In genomic region chr16:424623-425081, GRCh38 we compare ENCODE assay signal across 8 cellular contexts. TPM values are rescaled to one million over a fixed set of nuclear protein-coding genes. Genes with fewer than 3 reads are reported as not detected.
DNase-seq lines count a peak whose midpoint lies in the region; ATAC-seq and TF ChIP-seq lines count a peak whose summit lies in the region.

No MANE protein-coding gene starts in this region.

- TF ChIP-seq CTCF in KMS-11 (conservative IDR thresholded peaks at IDR 0.05; ENCODE audit: low read depth, low read length) (no peak), brain (conservative IDR thresholded peaks at IDR 0.05) (no peak), left lung (IDR thresholded peaks at IDR 0.05) (no peak)

- H3K4me2 ChIP-seq in KMS-11 = peak overlapping the region; percentile 96

- H3K4me3 Mint-ChIP-seq in CD4-positive, CD25-positive, alpha-beta regulatory T cell = peak overlapping the region; percentile 83 to 97 (median 92)
- peak overlapping the region; percentile 74 to 86 (median 85) for H3K4me3 Mint-ChIP-seq in brain

- peak overlapping the region; percentile 89 for H3K27ac ChIP-seq in CD4-positive, CD25-positive, alpha-beta regulatory T cell (ENCODE audit: insufficient read depth, low read length, poor library complexity, severe bottlenecking)
- H3K27ac ChIP-seq in KMS-11 = no peak overlapping the region
- peak overlapping the region; percentile 88 to 89 for H3K27ac ChIP-seq in left lung
- H3K27ac ChIP-seq in temporal lobe (ENCODE audit: low read depth, low read length) = peak overlapping the region; percentile 86

- no peak for ATAC-seq in CD4-positive, CD25-positive, alpha-beta regulatory T cell (ENCODE audit: low read depth in 2 of 2)
- ATAC-seq in left lung (peak; percentile 42), GM21423 (IDR thresholded peaks at IDR 0.05; ENCODE audit: unreplicated experiment) (no peak)

- H3K36me3 ChIP-seq in CD4-positive, CD25-positive, alpha-beta regulatory T cell (ENCODE audit: control insufficient read depth, insufficient read depth, low read length) = no peaks in the 10 kb centered on the region
- no peaks in the 10 kb centered on the region for H3K36me3 ChIP-seq in KMS-11 (ENCODE audit: insufficient read depth)
- H3K36me3 ChIP-seq in left lung = no peaks in the 10 kb centered on the region

- no peaks in the 10 kb centered on the region for H3K27me3 ChIP-seq in CD4-positive, CD25-positive, alpha-beta regulatory T cell (ENCODE audit: control insufficient read depth, insufficient read depth, low read length)
- peaks cover 5% of the 10 kb centered on the region; the same call in 1 of the 2 replicates for H3K27me3 ChIP-seq in KMS-11 (ENCODE audit: insufficient read depth, low read depth)
- peaks cover 0 to 11% of the 10 kb centered on the region in 2 donors for H3K27me3 ChIP-seq in left lung

- H3K9me3 Mint-ChIP-seq in CD4-positive, CD25-positive, alpha-beta regulatory T cell = no peaks in the 10 kb centered on the region
- peaks cover 0 to 1% (median 0%) of the 10 kb centered on the region in 5 experiments for H3K9me3 Mint-ChIP-seq in brain

- no peaks in the 10 kb centered on the region for H4K20me1 ChIP-seq in KMS-11 (ENCODE audit: insufficient read depth)

- peaks cover 24% of the 10 kb centered on the region for H3K4me1 ChIP-seq in CD4-positive, CD25-positive, alpha-beta regulatory T cell (ENCODE audit: control insufficient read depth, insufficient read depth, low read length, poor library complexity, severe bottlenecking)
- H3K4me1 ChIP-seq in KMS-11 (ENCODE audit: low read depth, poor library complexity, severe bottlenecking) (peaks cover 21% of the 10 kb centered on the region), left lung (peaks cover 9 to 40% of the 10 kb centered on the region in 2 donors)

- peak in 1 of 3 donors; percentile 13 for DNase-seq in CD4-positive, CD25-positive, alpha-beta regulatory T cell
- DNase-seq in left lung (peak in 1 of 2 donors; percentile 86), NCI-H187 (lab: John Stamatoyannopoulos, UW) (no peak), SIG-M5 (lab: John Stamatoyannopoulos, UW) (no peak)

- peak overlapping the region; percentile 97 for H2AFZ ChIP-seq in KMS-11 (ENCODE audit: low read depth)

- peaks cover 9% of the 10 kb centered on the region for H3K36me3 Mint-ChIP-seq in CD4-positive, CD25-positive, alpha-beta regulatory T cell
- H3K36me3 Mint-ChIP-seq in brain = peaks cover 26% of the 10 kb centered on the region

- peaks cover 8% of the 10 kb centered on the region for H3K27me3 Mint-ChIP-seq in CD4-positive, CD25-positive, alpha-beta regulatory T cell
- H3K27me3 Mint-ChIP-seq in brain = peaks cover 10% of the 10 kb centered on the region

- H3K9me3 ChIP-seq in CD4-positive, CD25-positive, alpha-beta regulatory T cell (ENCODE audit: control insufficient read depth in 2 of 2, low read length in 2 of 2) = no peaks in the 10 kb centered on the region
- no peaks in the 10 kb centered on the region for H3K9me3 ChIP-seq in left lung

- H3K79me2 ChIP-seq in KMS-11 (ENCODE audit: insufficient read depth, low read depth) = peaks cover 15% of the 10 kb centered on the region; the same call in 1 of the 2 replicates

- H3K4me3 ChIP-seq in CD4-positive, CD25-positive, alpha-beta regulatory T cell (ENCODE audit: low read depth, low read length) = peak overlapping the region; percentile 18
- H3K4me3 ChIP-seq in KMS-11 (IDR thresholded peaks at IDR 0.05; ENCODE audit: insufficient read depth, low read depth, low read length) (no peak overlapping the region), left lung (peak overlapping the region; percentile 65 to 78)

- H3K27ac Mint-ChIP-seq in CD4-positive, CD25-positive, alpha-beta regulatory T cell = peak overlapping the region in 2 of 3 donors; percentile 78 to 85
- H3K27ac Mint-ChIP-seq in brain = peak overlapping the region; percentile 34 to 94 (median 89)

- H3K9ac ChIP-seq in KMS-11 = peak overlapping the region; percentile 52; the same call in 1 of the 2 replicates

- H3K4me1 Mint-ChIP-seq in CD4-positive, CD25-positive, alpha-beta regulatory T cell = peaks cover 15 to 36% (median 29%) of the 10 kb centered on the region in 4 donors
- peaks cover 45% of the 10 kb centered on the region for H3K4me1 Mint-ChIP-seq in brain

- intact Hi-C loops in left lung (cut with DNase I) = no loop called here

RNA-seq across cellular contexts. Expression of gene RAB11FIP3, which starts 0.8 kb away (rescaled TPM):
- 34.5 TPM for total RNA-seq in CD4-positive, CD25-positive, alpha-beta regulatory T cell
- polyA plus RNA-seq in CD4-positive, CD25-positive, alpha-beta regulatory T cell = 1 to 10 TPM; 1.0 to 2.8 (median 1.5) TPM
- polyA plus RNA-seq in brain (ENCODE audit: insufficient read depth, low read depth, low replicate concordance) = 39.2 TPM
- total RNA-seq in left lung (10 to 100 TPM; 28.1 to 38.0 TPM), temporal lobe (29.0 TPM)

RNA-seq across cellular contexts. Expression of gene DECR2, which starts 23.0 kb away (rescaled TPM):
- total RNA-seq in CD4-positive, CD25-positive, alpha-beta regulatory T cell = 4.8 TPM
- 1 to 10 TPM; 2.2 to 4.5 (median 2.7) TPM for polyA plus RNA-seq in CD4-positive, CD25-positive, alpha-beta regulatory T cell
- polyA plus RNA-seq in brain (ENCODE audit: insufficient read depth, low read depth, low replicate concordance) = 7.7 TPM
- total RNA-seq in left lung (10 to 100 TPM; 14.4 to 17.1 TPM), temporal lobe (7.9 TPM)

RNA-seq across cellular contexts. Expression of gene NME4, which starts 27.7 kb away (rescaled TPM):
- 6.7 TPM for total RNA-seq in CD4-positive, CD25-positive, alpha-beta regulatory T cell
- 10 to 100 TPM; 16.2 to 29.8 (median 23.1) TPM for polyA plus RNA-seq in CD4-positive, CD25-positive, alpha-beta regulatory T cell
- polyA plus RNA-seq in brain (ENCODE audit: insufficient read depth, low read depth, low replicate concordance) = 61.3 TPM
- 10 to 100 TPM; 72.3 to 78.1 TPM for total RNA-seq in left lung
- total RNA-seq in temporal lobe = 11.6 TPM

RNA-seq across cellular contexts. Expression of gene PGAP6, which starts 42.9 kb away (rescaled TPM):
- total RNA-seq in CD4-positive, CD25-positive, alpha-beta regulatory T cell = 71.4 TPM
- polyA plus RNA-seq in CD4-positive, CD25-positive, alpha-beta regulatory T cell = 10 to 100 TPM in 3 of 4 donors, 1 to 10 TPM in 1; 7.8 to 45.3 (median 32.2) TPM
- 28.1 TPM for polyA plus RNA-seq in brain (ENCODE audit: insufficient read depth, low read depth, low replicate concordance)
- 10 to 100 TPM; 76.3 to 88.4 TPM for total RNA-seq in left lung
- 14.8 TPM for total RNA-seq in temporal lobe

RNA-seq across cellular contexts. Expression of gene MRPL28, which starts 54.3 kb away (rescaled TPM):
- total RNA-seq in CD4-positive, CD25-positive, alpha-beta regulatory T cell = 37.8 TPM
- polyA plus RNA-seq in CD4-positive, CD25-positive, alpha-beta regulatory T cell = 100 to 1,000 TPM in 1 of 4 donors, 10 to 100 TPM in 3; 63.0 to 109 (median 85.2) TPM
- polyA plus RNA-seq in brain (ENCODE audit: insufficient read depth, low read depth, low replicate concordance) = 147 TPM
- total RNA-seq in left lung (10 to 100 TPM; 45.4 to 48.1 TPM), temporal lobe (26.8 TPM)
